ENCODE assay signal across 33 cellular contexts in genomic region chr4:23241408-23241807, GRCh38.
"Had no signal": no experiment of that assay in that cellular context is flagged by ENCODE, and none has a peak within 500 bp of the region (broad histone marks: within the 10 kb centered on the region; RNA-seq: fewer than 3 reads in every experiment).

No MANE protein-coding gene starts in this region.

- H3K27ac ChIP-seq: KMS-11 had no signal

- DNase-seq: Karpas-422, Kasumi-1, KG1, MG63, MM.1S, MV-4-11, NCI-H1048, NCI-H1092, NCI-H1092 treated with DMSO at 0.1 percent for 48 hours, NCI-H1105, NCI-H1105 treated with DMSO at 0.1 percent for 48 hours, NCI-H1417 treated with DMSO at 0.1 percent for 48 hours, NCI-H1436, NCI-H1436 treated with DMSO at 0.1 percent for 48 hours, NCI-H146, NCI-H1694, NCI-H1694 treated with DMSO at 0.1 percent for 48 hours, NCI-H187, NCI-H187 treated with DMSO at 0.1 percent for 48 hours, NCI-H1930, NCI-H2029, NCI-H2029 treated with DMSO at 0.1 percent for 48 hours, NCI-H2081, NCI-H2081 treated with DMSO at 0.1 percent for 48 hours, NCI-H2107, NCI-H2171, NCI-H2171 treated with DMSO at 0.1 percent for 48 hours, NCI-H2227 treated with DMSO at 0.1 percent for 48 hours, NCI-H226, NCI-H345, NCI-H446, NCI-H446 treated with DMSO at 0.1 percent for 48 hours had no signal

- H3K36me3 ChIP-seq: MG63 had no signal

- H3K27me3 ChIP-seq: MG63 had no signal

- H3K9me3 ChIP-seq: MG63 had no signal

- H3K4me3 ChIP-seq: MG63 had no signal

- H3K4me2 ChIP-seq: KMS-11 had no signal

- H3K9ac ChIP-seq: KMS-11 had no signal
